ENCODE assay signal across 1 cellular context in the genomic region with DNA sequence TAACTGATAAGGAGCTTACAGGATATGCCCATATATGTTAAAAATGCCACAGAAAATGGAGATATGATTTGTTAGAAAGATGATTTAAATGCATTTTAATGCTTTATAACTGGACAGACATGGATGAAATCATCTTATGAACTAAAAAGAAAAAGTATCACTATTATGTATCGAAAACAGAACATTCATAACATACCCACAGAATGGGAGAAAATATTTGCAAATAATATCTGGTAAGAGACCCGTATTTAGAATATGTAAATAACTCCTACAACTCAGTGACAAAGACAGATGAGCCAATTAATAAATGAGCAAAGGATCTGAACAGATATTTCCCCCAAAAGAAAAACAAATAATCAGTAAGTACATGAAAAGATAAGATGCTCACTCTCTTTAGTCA.
TF ChIP-seq lines count a peak whose summit lies in the region.

No MANE protein-coding gene starts in this region.

TF ChIP-seq in GM12878, 131 proteins besides CTCF, POLR2A, EP300 and RAD21:
- TF ChIP-seq JUNB (IDR thresholded peaks at IDR 0.05) (peak; percentile 71), YY1 (IDR thresholded peaks at IDR 0.05; ENCODE audit: low read depth, low read length) (no peak), RUNX3 (IDR thresholded peaks at IDR 0.05; ENCODE audit: low read length) (peak; percentile 44; the same call in 1 of the 2 replicates), ZBED1 (IDR thresholded peaks at IDR 0.05; ENCODE audit: borderline replicate concordance) (no peak), TCF7 (IDR thresholded peaks at IDR 0.05; ENCODE audit: borderline replicate concordance) (peak; percentile 30; the same call in 1 of the 2 replicates), NFIC (IDR thresholded peaks at IDR 0.05; ENCODE audit: low read depth, low read length) (peak; percentile 68; the same call in 1 of the 2 replicates)
- TF ChIP-seq, protein P1, sequence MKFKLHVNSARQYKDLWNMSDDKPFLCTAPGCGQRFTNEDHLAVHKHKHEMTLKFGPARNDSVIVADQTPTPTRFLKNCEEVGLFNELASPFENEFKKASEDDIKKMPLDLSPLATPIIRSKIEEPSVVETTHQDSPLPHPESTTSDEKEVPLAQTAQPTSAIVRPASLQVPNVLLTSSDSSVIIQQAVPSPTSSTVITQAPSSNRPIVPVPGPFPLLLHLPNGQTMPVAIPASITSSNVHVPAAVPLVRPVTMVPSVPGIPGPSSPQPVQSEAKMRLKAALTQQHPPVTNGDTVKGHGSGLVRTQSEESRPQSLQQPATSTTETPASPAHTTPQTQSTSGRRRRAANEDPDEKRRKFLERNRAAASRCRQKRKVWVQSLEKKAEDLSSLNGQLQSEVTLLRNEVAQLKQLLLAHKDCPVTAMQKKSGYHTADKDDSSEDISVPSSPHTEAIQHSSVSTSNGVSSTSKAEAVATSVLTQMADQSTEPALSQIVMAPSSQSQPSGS (IDR thresholded peaks at IDR 0.05; ENCODE audit: low read length): peak; percentile 22; the same call in 1 of the 2 replicates
